In the genomic region with DNA sequence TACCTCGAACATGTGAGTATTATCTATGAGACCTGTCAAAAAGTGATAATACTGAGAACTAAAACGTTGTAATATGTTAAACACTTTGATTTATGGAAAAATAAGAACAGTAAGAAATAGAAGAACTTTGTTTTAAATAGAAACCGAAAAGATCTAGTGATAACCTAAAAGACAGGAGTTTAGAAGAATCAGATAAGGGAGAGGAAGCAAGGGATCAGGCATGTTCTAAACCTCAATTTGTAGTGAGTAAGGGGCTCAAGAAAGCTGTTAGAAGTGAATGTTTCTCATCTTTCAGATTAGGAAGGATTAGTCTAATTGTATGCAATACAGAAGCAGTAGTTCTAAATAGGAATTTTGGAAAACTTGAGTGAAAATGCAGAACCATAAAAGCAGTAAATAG, we compare ENCODE assay signal across 21 cellular contexts.
DNase-seq lines count a peak whose midpoint lies in the region; ATAC-seq, FAIRE-seq and TF ChIP-seq lines count a peak whose summit lies in the region.
"Had no signal": no experiment of that assay in that cellular context is flagged by ENCODE, and none has a peak within 500 bp of the region (broad histone marks: within the 10 kb centered on the region; RNA-seq: fewer than 3 reads in every experiment).

No MANE protein-coding gene starts in this region.

- H3K27ac Mint-ChIP-seq in endothelial cell (ENCODE audit: unreplicated experiment) = peak overlapping the region; percentile 12
- no peak overlapping the region for H3K27ac Mint-ChIP-seq in activated CD8-positive, alpha-beta T cell treated with anti-CD3 and anti-CD28 coated beads, Interleukin-2, amount 10 ng/mL, durations not matched to agents 7 days and 5 days
- H3K27ac Mint-ChIP-seq: B cell had no signal

- H3F3A ChIP-seq in smooth muscle cell (ENCODE audit: low read depth) = peaks cover 4% of the 10 kb centered on the region

- no peak overlapping the region for H3K4me3 ChIP-seq in HUES6 (ENCODE audit: low read depth, low read length)
- H3K4me3 ChIP-seq in smooth muscle cell = no peak overlapping the region
- H3K4me3 ChIP-seq: BLaER1 treated with 17β-estradiol and CSF1 and Interleukin-3, amounts not matched to agents 10 nM and 100 nM had no signal

- CTCF ChIA-PET in activated CD8-positive, alpha-beta T cell treated with anti-CD3 and anti-CD28 coated beads, Interleukin-2, amount 10 ng/mL, durations not matched to agents 7 days and 5 days (lab: Charles Lee) = no interaction called here

- no peak for DNase-seq in D721Med (ENCODE audit: insufficient read length, low spot score)
- no peak for DNase-seq in endothelial cell (ENCODE audit: low spot score)
- DNase-seq in smooth muscle cell (lab: John Stamatoyannopoulos, UW; ENCODE audit: unreplicated experiment) = no peak
- DNase-seq in activated T-cell treated with anti-CD3 and anti-CD28 coated beads for 4 hours = no peak
- DNase-seq in activated CD8-positive, alpha-beta T cell treated with anti-CD3 and anti-CD28 coated beads, Interleukin-2, amount 10 ng/mL, durations not matched to agents 7 days and 5 days = no peak
- DNase-seq in islet precursor cell = no peak
- DNase-seq: CD8-positive, alpha-beta memory T cell; COR-L47; DMS153; DMS79; GDM1; GOT3; H9 had no signal

- H4K20me1 ChIP-seq in smooth muscle cell (ENCODE audit: low read depth) = no peaks in the 10 kb centered on the region

- H3K4me3 Mint-ChIP-seq in endothelial cell (ENCODE audit: unreplicated experiment) = no peak overlapping the region
- no peak overlapping the region for H3K4me3 Mint-ChIP-seq in activated CD8-positive, alpha-beta T cell treated with anti-CD3 and anti-CD28 coated beads, Interleukin-2, amount 10 ng/mL, durations not matched to agents 7 days and 5 days
- H3K4me3 Mint-ChIP-seq: B cell; CD8-positive, alpha-beta memory T cell; H9; IgD-negative memory B cell had no signal

- peaks cover 15% of the 10 kb centered on the region for H3K4me1 Mint-ChIP-seq in endothelial cell (ENCODE audit: unreplicated experiment)
- no peaks in the 10 kb centered on the region for H3K4me1 Mint-ChIP-seq in activated CD8-positive, alpha-beta T cell treated with anti-CD3 and anti-CD28 coated beads, Interleukin-2, amount 10 ng/mL, durations not matched to agents 7 days and 5 days (ENCODE audit: low read depth)
- H3K4me1 Mint-ChIP-seq: B cell; CD8-positive, alpha-beta memory T cell; IgD-negative memory B cell had no signal

- no peak for TF ChIP-seq CTCF in D721Med (IDR thresholded peaks at IDR 0.05; ENCODE audit: insufficient read depth, missing control alignments)
- no peak for TF ChIP-seq CTCF in endothelial cell (IDR thresholded peaks at IDR 0.05; ENCODE audit: unreplicated experiment)
- TF ChIP-seq CTCF in smooth muscle cell (IDR thresholded peaks at IDR 0.05; ENCODE audit: borderline replicate concordance, insufficient read depth, poor library complexity, severe bottlenecking) = no peak

- peaks cover under 1% of the 10 kb centered on the region for H3K27me3 Mint-ChIP-seq in endothelial cell (ENCODE audit: unreplicated experiment)
- H3K27me3 Mint-ChIP-seq in activated CD8-positive, alpha-beta T cell treated with anti-CD3 and anti-CD28 coated beads, Interleukin-2, amount 10 ng/mL, durations not matched to agents 7 days and 5 days (ENCODE audit: low read depth) = no peaks in the 10 kb centered on the region
- H3K27me3 Mint-ChIP-seq: B cell; CD8-positive, alpha-beta memory T cell; IgD-negative memory B cell had no signal

- POLR2A ChIA-PET in activated CD8-positive, alpha-beta T cell treated with anti-CD3 and anti-CD28 coated beads, Interleukin-2, amount 10 ng/mL, durations not matched to agents 7 days and 5 days (lab: Charles Lee) = no interaction called here

- H3K36me3 ChIP-seq in HUES6 (ENCODE audit: control insufficient read depth, insufficient read depth, low read length) = no peaks in the 10 kb centered on the region
- no peaks in the 10 kb centered on the region for H3K36me3 ChIP-seq in smooth muscle cell (ENCODE audit: low read depth)

- peak overlapping the region; percentile 15 for H3K4me2 ChIP-seq in smooth muscle cell
- H3K4me2 ChIP-seq: BLaER1 treated with 17β-estradiol and CSF1 and Interleukin-3, amounts not matched to agents 10 nM and 100 nM had no signal

- no peak for ATAC-seq in activated CD8-positive, alpha-beta T cell treated with anti-CD3 and anti-CD28 coated beads, Interleukin-2, amount 10 ng/mL, durations not matched to agents 7 days and 5 days
- ATAC-seq: HepG2 had no signal

- FAIRE-seq in D721Med (lab: Jason Lieb, UNC) = peak; percentile 61
- FAIRE-seq: GM12892, GM18507, HepG2, HTR-8/SVneo had no signal

- no peak overlapping the region for H2AFZ ChIP-seq in smooth muscle cell (ENCODE audit: low read depth)

- no peaks in the 10 kb centered on the region for H3K79me2 ChIP-seq in smooth muscle cell (ENCODE audit: low read depth)

- H3K9me3 Mint-ChIP-seq in endothelial cell (ENCODE audit: unreplicated experiment) = no peaks in the 10 kb centered on the region
- H3K9me3 Mint-ChIP-seq in activated CD8-positive, alpha-beta T cell treated with anti-CD3 and anti-CD28 coated beads, Interleukin-2, amount 10 ng/mL, durations not matched to agents 7 days and 5 days (ENCODE audit: insufficient read depth) = no peaks in the 10 kb centered on the region
- H3K9me3 Mint-ChIP-seq: CD8-positive, alpha-beta memory T cell; H9; IgD-negative memory B cell had no signal

- H3K27ac ChIP-seq in HUES6 (ENCODE audit: low read depth, low read length) = peak overlapping the region; percentile 31; the same call in 1 of the 2 replicates
- no peak overlapping the region for H3K27ac ChIP-seq in smooth muscle cell (ENCODE audit: low read depth)
- H3K27ac ChIP-seq: BLaER1 treated with 17β-estradiol and CSF1 and Interleukin-3, amounts not matched to agents 10 nM and 100 nM had no signal

- WGBS in smooth muscle cell (ENCODE audit: low lambda C conversion rate) = 28% methylated on average over 3 of the region's 3 CpGs

- H3K9me3 ChIP-seq in HUES6 (ENCODE audit: control insufficient read depth, insufficient read depth, low read depth, low read length) (no peaks in the 10 kb centered on the region), smooth muscle cell (replicated peaks; ENCODE audit: low read depth) (no peaks in the 10 kb centered on the region)
- H3K9me3 ChIP-seq: BLaER1 treated with 17β-estradiol and CSF1 and Interleukin-3, amounts not matched to agents 10 nM and 100 nM had no signal

- H3K27me3 ChIP-seq in HUES6 (ENCODE audit: control insufficient read depth, insufficient read depth, low read length) (no peaks in the 10 kb centered on the region), smooth muscle cell (ENCODE audit: low read depth) (no peaks in the 10 kb centered on the region)
- H3K27me3 ChIP-seq: BLaER1 treated with 17β-estradiol and CSF1 and Interleukin-3, amounts not matched to agents 10 nM and 100 nM had no signal

- peaks cover 7% of the 10 kb centered on the region for H3K36me3 Mint-ChIP-seq in endothelial cell (ENCODE audit: low read depth, unreplicated experiment)
- H3K36me3 Mint-ChIP-seq in activated CD8-positive, alpha-beta T cell treated with anti-CD3 and anti-CD28 coated beads, Interleukin-2, amount 10 ng/mL, durations not matched to agents 7 days and 5 days (ENCODE audit: low read depth) = peaks cover under 1% of the 10 kb centered on the region

- no peak overlapping the region for H3K9ac ChIP-seq in HUES6 (ENCODE audit: low read length)
- no peak overlapping the region for H3K9ac ChIP-seq in smooth muscle cell (ENCODE audit: low read depth)
- H3K9ac ChIP-seq: BLaER1 treated with 17β-estradiol and CSF1 and Interleukin-3, amounts not matched to agents 10 nM and 100 nM had no signal

- peaks cover 9% of the 10 kb centered on the region for H3K4me1 ChIP-seq in HUES6 (ENCODE audit: control insufficient read depth, insufficient read depth, low read length)
- peaks cover 20% of the 10 kb centered on the region for H3K4me1 ChIP-seq in smooth muscle cell (ENCODE audit: low read depth)
- H3K4me1 ChIP-seq: BLaER1 treated with 17β-estradiol and CSF1 and Interleukin-3, amounts not matched to agents 10 nM and 100 nM had no signal
